Comparison of ENCODE assay signal across 1 cellular context in the genomic region with DNA sequence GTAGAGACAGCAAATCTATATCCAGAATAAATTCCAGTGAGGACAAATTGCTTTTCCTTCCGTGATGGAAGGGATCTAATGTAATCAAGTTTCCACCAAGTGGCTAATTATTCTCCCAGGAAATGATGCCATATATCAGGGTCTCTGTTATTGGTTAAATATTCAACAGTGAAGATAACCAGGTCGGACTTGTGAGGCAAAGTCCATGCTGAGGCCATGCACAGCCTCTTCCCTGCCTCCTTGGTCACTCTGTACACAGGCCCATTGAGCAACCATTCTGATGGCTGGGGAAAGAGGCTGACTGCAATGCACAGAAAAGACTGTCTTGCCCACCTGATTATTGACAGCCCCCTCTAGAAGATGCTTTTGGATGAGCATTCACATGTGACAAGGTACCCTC.
TF ChIP-seq lines count a peak whose summit lies in the region.

No MANE protein-coding gene starts in this region.

TF ChIP-seq in HepG2, 621 proteins besides CTCF, POLR2A, EP300 and RAD21 (continued from another document and continues in another):
- TF ChIP-seq BRF2 (CRISPR knock-in tag; IDR thresholded peaks at IDR 0.05), result no peak
- no peak for TF ChIP-seq ZNF224 (CRISPR knock-in tag; IDR thresholded peaks at IDR 0.05)
- TF ChIP-seq HDAC2 (CRISPR knock-in tag; IDR thresholded peaks at IDR 0.05), result 0 out of 2 replicates have a peak, but pooled peaks have one; percentile 56
- TF ChIP-seq, protein P1, sequence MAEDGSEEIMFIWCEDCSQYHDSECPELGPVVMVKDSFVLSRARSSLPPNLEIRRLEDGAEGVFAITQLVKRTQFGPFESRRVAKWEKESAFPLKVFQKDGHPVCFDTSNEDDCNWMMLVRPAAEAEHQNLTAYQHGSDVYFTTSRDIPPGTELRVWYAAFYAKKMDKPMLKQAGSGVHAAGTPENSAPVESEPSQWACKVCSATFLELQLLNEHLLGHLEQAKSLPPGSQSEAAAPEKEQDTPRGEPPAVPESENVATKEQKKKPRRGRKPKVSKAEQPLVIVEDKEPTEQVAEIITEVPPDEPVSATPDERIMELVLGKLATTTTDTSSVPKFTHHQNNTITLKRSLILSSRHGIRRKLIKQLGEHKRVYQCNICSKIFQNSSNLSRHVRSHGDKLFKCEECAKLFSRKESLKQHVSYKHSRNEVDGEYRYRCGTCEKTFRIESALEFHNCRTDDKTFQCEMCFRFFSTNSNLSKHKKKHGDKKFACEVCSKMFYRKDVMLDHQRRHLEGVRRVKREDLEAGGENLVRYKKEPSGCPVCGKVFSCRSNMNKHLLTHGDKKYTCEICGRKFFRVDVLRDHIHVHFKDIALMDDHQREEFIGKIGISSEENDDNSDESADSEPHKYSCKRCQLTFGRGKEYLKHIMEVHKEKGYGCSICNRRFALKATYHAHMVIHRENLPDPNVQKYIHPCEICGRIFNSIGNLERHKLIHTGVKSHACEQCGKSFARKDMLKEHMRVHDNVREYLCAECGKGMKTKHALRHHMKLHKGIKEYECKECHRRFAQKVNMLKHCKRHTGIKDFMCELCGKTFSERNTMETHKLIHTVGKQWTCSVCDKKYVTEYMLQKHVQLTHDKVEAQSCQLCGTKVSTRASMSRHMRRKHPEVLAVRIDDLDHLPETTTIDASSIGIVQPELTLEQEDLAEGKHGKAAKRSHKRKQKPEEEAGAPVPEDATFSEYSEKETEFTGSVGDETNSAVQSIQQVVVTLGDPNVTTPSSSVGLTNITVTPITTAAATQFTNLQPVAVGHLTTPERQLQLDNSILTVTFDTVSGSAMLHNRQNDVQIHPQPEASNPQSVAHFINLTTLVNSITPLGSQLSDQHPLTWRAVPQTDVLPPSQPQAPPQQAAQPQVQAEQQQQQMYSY (CRISPR knock-in tag; IDR thresholded peaks at IDR 0.05), result no peak
- no peak for TF ChIP-seq FOXK2 (IDR thresholded peaks at IDR 0.05)
- peak; percentile 92 for TF ChIP-seq CEBPG (CRISPR knock-in tag; IDR thresholded peaks at IDR 0.05)
- TF ChIP-seq ZNF143 (CRISPR knock-in tag; IDR thresholded peaks at IDR 0.05), result no peak
- TF ChIP-seq NR1H2 (CRISPR knock-in tag; IDR thresholded peaks at IDR 0.05; ENCODE audit: borderline replicate concordance, low read depth), result no peak
- TF ChIP-seq ATF4 (CRISPR knock-in tag; IDR thresholded peaks at IDR 0.05), result peak in 1 of 2 experiments; percentile 62; a peak in 2 of 4 replicates
- TF ChIP-seq HIC2 (CRISPR knock-in tag; IDR thresholded peaks at IDR 0.05; ENCODE audit: low read depth), result no peak
- TF ChIP-seq FOSL2 (CRISPR knock-in tag; IDR thresholded peaks at IDR 0.05), result peak; percentile 49; the same call in 1 of the 2 replicates
- peak; percentile 28; the same call in 1 of the 2 replicates for TF ChIP-seq ZNF331 (CRISPR knock-in tag; IDR thresholded peaks at IDR 0.05)
- no peak for TF ChIP-seq ATF7 (IDR thresholded peaks at IDR 0.05)
- no peak for TF ChIP-seq ATF7 (CRISPR knock-in tag; IDR thresholded peaks at IDR 0.05)
- no peak for TF ChIP-seq SMC3 (IDR thresholded peaks at IDR 0.05; ENCODE audit: low read length)
- 0 out of 2 replicates have a peak, but pooled peaks have one; percentile 30 for TF ChIP-seq MIXL1 (CRISPR knock-in tag; IDR thresholded peaks at IDR 0.05)
- no peak for TF ChIP-seq CCAR2 (optimal IDR thresholded peaks at IDR 0.05; ENCODE audit: low read depth, low read length)
- TF ChIP-seq, protein P2, sequence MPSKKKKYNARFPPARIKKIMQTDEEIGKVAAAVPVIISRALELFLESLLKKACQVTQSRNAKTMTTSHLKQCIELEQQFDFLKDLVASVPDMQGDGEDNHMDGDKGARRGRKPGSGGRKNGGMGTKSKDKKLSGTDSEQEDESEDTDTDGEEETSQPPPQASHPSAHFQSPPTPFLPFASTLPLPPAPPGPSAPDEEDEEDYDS (CRISPR knock-in tag; IDR thresholded peaks at IDR 0.05), result no peak
- TF ChIP-seq, protein P3, sequence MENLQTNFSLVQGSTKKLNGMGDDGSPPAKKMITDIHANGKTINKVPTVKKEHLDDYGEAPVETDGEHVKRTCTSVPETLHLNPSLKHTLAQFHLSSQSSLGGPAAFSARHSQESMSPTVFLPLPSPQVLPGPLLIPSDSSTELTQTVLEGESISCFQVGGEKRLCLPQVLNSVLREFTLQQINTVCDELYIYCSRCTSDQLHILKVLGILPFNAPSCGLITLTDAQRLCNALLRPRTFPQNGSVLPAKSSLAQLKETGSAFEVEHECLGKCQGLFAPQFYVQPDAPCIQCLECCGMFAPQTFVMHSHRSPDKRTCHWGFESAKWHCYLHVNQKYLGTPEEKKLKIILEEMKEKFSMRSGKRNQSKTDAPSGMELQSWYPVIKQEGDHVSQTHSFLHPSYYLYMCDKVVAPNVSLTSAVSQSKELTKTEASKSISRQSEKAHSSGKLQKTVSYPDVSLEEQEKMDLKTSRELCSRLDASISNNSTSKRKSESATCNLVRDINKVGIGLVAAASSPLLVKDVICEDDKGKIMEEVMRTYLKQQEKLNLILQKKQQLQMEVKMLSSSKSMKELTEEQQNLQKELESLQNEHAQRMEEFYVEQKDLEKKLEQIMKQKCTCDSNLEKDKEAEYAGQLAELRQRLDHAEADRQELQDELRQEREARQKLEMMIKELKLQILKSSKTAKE (CRISPR knock-in tag; IDR thresholded peaks at IDR 0.05; ENCODE audit: borderline replicate concordance), result no peak
- TF ChIP-seq, protein P4, sequence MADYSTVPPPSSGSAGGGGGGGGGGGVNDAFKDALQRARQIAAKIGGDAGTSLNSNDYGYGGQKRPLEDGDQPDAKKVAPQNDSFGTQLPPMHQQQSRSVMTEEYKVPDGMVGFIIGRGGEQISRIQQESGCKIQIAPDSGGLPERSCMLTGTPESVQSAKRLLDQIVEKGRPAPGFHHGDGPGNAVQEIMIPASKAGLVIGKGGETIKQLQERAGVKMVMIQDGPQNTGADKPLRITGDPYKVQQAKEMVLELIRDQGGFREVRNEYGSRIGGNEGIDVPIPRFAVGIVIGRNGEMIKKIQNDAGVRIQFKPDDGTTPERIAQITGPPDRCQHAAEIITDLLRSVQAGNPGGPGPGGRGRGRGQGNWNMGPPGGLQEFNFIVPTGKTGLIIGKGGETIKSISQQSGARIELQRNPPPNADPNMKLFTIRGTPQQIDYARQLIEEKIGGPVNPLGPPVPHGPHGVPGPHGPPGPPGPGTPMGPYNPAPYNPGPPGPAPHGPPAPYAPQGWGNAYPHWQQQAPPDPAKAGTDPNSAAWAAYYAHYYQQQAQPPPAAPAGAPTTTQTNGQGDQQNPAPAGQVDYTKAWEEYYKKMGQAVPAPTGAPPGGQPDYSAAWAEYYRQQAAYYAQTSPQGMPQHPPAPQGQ (CRISPR knock-in tag; IDR thresholded peaks at IDR 0.05; ENCODE audit: borderline replicate concordance), result no peak
- TF ChIP-seq ZNF800 (CRISPR knock-in tag; IDR thresholded peaks at IDR 0.05), result no peak
- no peak for TF ChIP-seq BRD4 (CRISPR knock-in tag; IDR thresholded peaks at IDR 0.05)
- peak; percentile 87 for TF ChIP-seq GATAD2A (CRISPR knock-in tag; IDR thresholded peaks at IDR 0.05)
- no peak for TF ChIP-seq HBP1 (CRISPR knock-in tag; IDR thresholded peaks at IDR 0.05; ENCODE audit: low read depth)
- no peak for TF ChIP-seq ZNF713 (CRISPR knock-in tag; IDR thresholded peaks at IDR 0.05)
- peak; percentile 20 for TF ChIP-seq TEAD3 (CRISPR knock-in tag; optimal IDR thresholded peaks at IDR 0.05; ENCODE audit: borderline replicate concordance)
- no peak for TF ChIP-seq U2AF1 (optimal IDR thresholded peaks at IDR 0.05; ENCODE audit: low read depth, low read length)
- no peak for TF ChIP-seq NAIF1 (CRISPR knock-in tag; IDR thresholded peaks at IDR 0.05; ENCODE audit: borderline replicate concordance)
- no peak for TF ChIP-seq ZNF33A (CRISPR knock-in tag; IDR thresholded peaks at IDR 0.05; ENCODE audit: borderline replicate concordance)
- TF ChIP-seq GMEB2 (CRISPR knock-in tag; IDR thresholded peaks at IDR 0.05; ENCODE audit: low read depth), result no peak
- TF ChIP-seq ZNF777 (CRISPR knock-in tag; IDR thresholded peaks at IDR 0.05), result no peak
- TF ChIP-seq GFI1 (CRISPR knock-in tag; IDR thresholded peaks at IDR 0.05; ENCODE audit: borderline replicate concordance), result no peak
- TF ChIP-seq THAP11 (CRISPR knock-in tag; IDR thresholded peaks at IDR 0.05), result peak; percentile 53; the same call in 1 of the 2 replicates
- no peak for TF ChIP-seq PBX2 (CRISPR knock-in tag; IDR thresholded peaks at IDR 0.05)
- TF ChIP-seq ZNF513 (CRISPR knock-in tag; conservative IDR thresholded peaks at IDR 0.05), result no peak
- TF ChIP-seq HCFC1 (IDR thresholded peaks at IDR 0.05; ENCODE audit: low read depth, low read length), result no peak
- TF ChIP-seq ZNF782 (CRISPR knock-in tag; IDR thresholded peaks at IDR 0.05; ENCODE audit: borderline replicate concordance), result 0 out of 2 replicates have a peak, but pooled peaks have one; percentile 31
- TF ChIP-seq ZNF235 (CRISPR knock-in tag; IDR thresholded peaks at IDR 0.05; ENCODE audit: borderline replicate concordance), result no peak
